Comparison of ENCODE assay signal across 8 cellular contexts in the genomic region with DNA sequence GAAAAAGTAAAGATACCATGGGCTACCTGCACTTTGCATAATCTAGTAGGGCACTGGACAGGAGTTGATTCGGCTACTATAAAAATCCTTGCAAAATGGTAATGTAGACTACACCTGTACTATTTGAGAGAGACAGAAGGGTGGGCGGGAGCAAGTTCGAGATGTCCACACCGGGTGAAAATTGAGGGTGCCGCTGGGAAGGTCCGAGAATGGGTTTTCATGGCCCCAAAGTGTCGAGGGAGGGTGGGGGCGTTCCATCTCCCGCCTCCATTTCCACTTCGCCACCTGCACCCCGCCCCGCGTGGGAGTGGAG. TPM values are rescaled to one million over a fixed set of nuclear protein-coding genes. Genes with fewer than 3 reads are reported as not detected.
DNase-seq lines count a peak whose midpoint lies in the region; ATAC-seq and TF ChIP-seq lines count a peak whose summit lies in the region.

No MANE protein-coding gene starts in this region.

- POLR2A ChIA-PET in AG04450 (lab: Yijun Ruan, JAX): no interaction called here

- H3K9me3 ChIP-seq in AG04450 (ENCODE audit: control insufficient read depth, insufficient read depth, low read length): peaks cover 6% of the 10 kb centered on the region; the same call in 1 of the 2 replicates
- H3K9me3 ChIP-seq in hepatocyte (ENCODE audit: low read depth): no peaks in the 10 kb centered on the region

- H3K9me3 Mint-ChIP-seq in stimulated activated memory B cell treated with anti-CD40 and anti-IgM and Interleukin-4, amounts not matched to agents 10 μg/mL and 1 μg/mL and 100 μg/mL, for 72 hours: no peaks in the 10 kb centered on the region

- peak overlapping the region; percentile 84 for H3K4me3 Mint-ChIP-seq in stimulated activated memory B cell treated with anti-CD40 and anti-IgM and Interleukin-4, amounts not matched to agents 10 μg/mL and 1 μg/mL and 100 μg/mL, for 72 hours

- DNase-seq in AG04450 (ENCODE audit: low read depth, low spot score) (no peak), H7 (no peak), hepatocyte (ENCODE audit: low spot score) (no peak), MV-4-11 (lab: John Stamatoyannopoulos, UW) (no peak)

- peak overlapping the region; percentile 82 for H3K27ac Mint-ChIP-seq in stimulated activated memory B cell treated with anti-CD40 and anti-IgM and Interleukin-4, amounts not matched to agents 10 μg/mL and 1 μg/mL and 100 μg/mL, for 72 hours

- peaks cover 5% of the 10 kb centered on the region for H3K36me3 Mint-ChIP-seq in stimulated activated memory B cell treated with anti-CD40 and anti-IgM and Interleukin-4, amounts not matched to agents 10 μg/mL and 1 μg/mL and 100 μg/mL, for 72 hours

- no peaks in the 10 kb centered on the region for H3K9me2 ChIP-seq in hepatocyte (replicated peaks; ENCODE audit: insufficient read depth)

- peak overlapping the region; percentile 80 for H3K4me2 ChIP-seq in hepatocyte

- WGBS in hepatocyte (ENCODE audit: low lambda C conversion rate, missing lambda C conversion rate): 3% methylated on average over 13 of the region's 13 CpGs

- no peaks in the 10 kb centered on the region for H3K27me3 Mint-ChIP-seq in stimulated activated memory B cell treated with anti-CD40 and anti-IgM and Interleukin-4, amounts not matched to agents 10 μg/mL and 1 μg/mL and 100 μg/mL, for 72 hours

- H3K4me3 ChIP-seq in AG04450 (ENCODE audit: low read depth, low read length) (peak overlapping the region; percentile 95), H7 (ENCODE audit: insufficient read depth, low read depth, low read length) (peak overlapping the region; percentile 93), hepatocyte (peak overlapping the region; percentile 89)

- H3K4me1 Mint-ChIP-seq in stimulated activated memory B cell treated with anti-CD40 and anti-IgM and Interleukin-4, amounts not matched to agents 10 μg/mL and 1 μg/mL and 100 μg/mL, for 72 hours: peaks cover 16% of the 10 kb centered on the region

- peak overlapping the region; percentile 80 for H3K27ac ChIP-seq in AG04450 (ENCODE audit: low read depth, low read length)
- peak overlapping the region; percentile 86 for H3K27ac ChIP-seq in VCaP
- peak overlapping the region; percentile 96 for H3K27ac ChIP-seq in hepatocyte

- H3K4me1 ChIP-seq in hepatocyte (ENCODE audit: insufficient read depth): peaks cover 3% of the 10 kb centered on the region

- peak overlapping the region; percentile 95 for H2AFZ ChIP-seq in hepatocyte

- CTCF ChIA-PET in AG04450 (lab: Charles Lee): no interaction called here

- no peaks in the 10 kb centered on the region for H3K27me3 ChIP-seq in AG04450 (ENCODE audit: control insufficient read depth, insufficient read depth, low read length)
- no peaks in the 10 kb centered on the region for H3K27me3 ChIP-seq in H7 (ENCODE audit: control insufficient read depth, insufficient read depth, low read length)
- H3K27me3 ChIP-seq in hepatocyte: no peaks in the 10 kb centered on the region

- peaks cover 12% of the 10 kb centered on the region for H4K20me1 ChIP-seq in hepatocyte (ENCODE audit: insufficient read depth, poor library complexity, severe bottlenecking)

- H3K36me3 ChIP-seq in H7 (replicated peaks; ENCODE audit: control insufficient read depth, insufficient read depth, low read length): no peaks in the 10 kb centered on the region
- H3K36me3 ChIP-seq in hepatocyte (replicated peaks; ENCODE audit: insufficient read depth, low read depth): no peaks in the 10 kb centered on the region

- peaks cover 55% of the 10 kb centered on the region for H3K79me2 ChIP-seq in hepatocyte

- no peak for TF ChIP-seq CTCF in AG04450 (IDR thresholded peaks at IDR 0.05; ENCODE audit: low read depth, low read length)
- TF ChIP-seq CTCF in VCaP (conservative IDR thresholded peaks at IDR 0.05): no peak
- TF ChIP-seq CTCF in hepatocyte (IDR thresholded peaks at IDR 0.05; ENCODE audit: poor library complexity): no peak

- ATAC-seq in stimulated activated memory B cell treated with anti-CD40 and anti-IgM and Interleukin-4, amounts not matched to agents 10 μg/mL and 1 μg/mL and 100 μg/mL, for 72 hours: no peak
- ATAC-seq in GM21529 (IDR thresholded peaks at IDR 0.05; ENCODE audit: unreplicated experiment) (no peak), GM18502 (IDR thresholded peaks at IDR 0.05; ENCODE audit: poor library complexity, unreplicated experiment) (no peak)

RNA-seq across cellular contexts. Expression of a gene that starts 0.6 kb away (rescaled TPM):
- 120 and 178 TPM in 2 replicates for polyA plus RNA-seq in AG04450 (2011; rRNA removed)
- 40.5 and 65.9 TPM in 2 replicates for polyA minus RNA-seq in AG04450 (2011; rRNA and poly(A)+ RNA removed)
- total RNA-seq in H7 (2014; rRNA removed; shearing (Covaris generic)): 75.2 and 94.9 TPM in 2 replicates
- total RNA-seq in hepatocyte: 154 and 207 TPM in 2 replicates
- 59.9 and 69.1 TPM in 2 replicates for polyA plus RNA-seq in hepatocyte
